23 cellular contexts compared by ENCODE assay signal in genomic region chr10:61257956-61258496, GRCh38.
"Had no signal": no experiment of that assay in that cellular context is flagged by ENCODE, and none has a peak within 500 bp of the region (broad histone marks: within the 10 kb centered on the region; RNA-seq: fewer than 3 reads in every experiment).

No MANE protein-coding gene starts in this region.

- DNase-seq: activated CD4-positive, alpha-beta T cell treated with anti-CD3 and anti-CD28 coated beads, Interleukin-2, amount 10 ng/mL, durations not matched to agents 7 days and 5 days; activated CD4-positive, CD25-positive, alpha-beta regulatory T cell treated with anti-CD3 and anti-CD28 coated beads, Interleukin-2, amount 50 U/mL, for 72 hours; activated CD8-positive, alpha-beta memory T cell treated with anti-CD3 and anti-CD28 coated beads, Interleukin-2, amount 10 ng/mL, durations not matched to agents 7 days and 5 days; activated CD8-positive, alpha-beta T cell treated with anti-CD3 and anti-CD28 coated beads for 36 hours; activated gamma-delta T cell treated with Interleukin-2 at 50 U/mL for 16 hours; adrenal gland; colonic mucosa; endodermal cell; head of caudate nucleus; hypothalamus; ovary; stimulated activated CD4-positive, alpha-beta T cell treated with anti-CD3 and anti-CD28 coated beads, Interleukin-4, amount 100 ng/mL, for 4 hours; stimulated activated naive CD8-positive, alpha-beta T cell treated with anti-CD3 and anti-CD28 coated beads, Interleukin-15, Interleukin-2, amounts not matched to agents 100 U/mL and 50 U/mL, for 24 hours; T-cell; tibial artery; WERI-Rb-1 had no signal

- H3K9me3 ChIP-seq: colonic mucosa, neutrophil, ovary, prostate gland had no signal

- ATAC-seq: activated CD8-positive, alpha-beta memory T cell treated with anti-CD3 and anti-CD28 coated beads, Interleukin-2, amount 10 ng/mL, durations not matched to agents 7 days and 5 days; activated CD8-positive, alpha-beta T cell treated with anti-CD3 and anti-CD28 coated beads for 36 hours; activated naive CD4-positive, alpha-beta T cell treated with anti-CD3 and anti-CD28 coated beads, Interleukin-2, amount 50 U/mL, for 72 hours; stimulated activated naive CD8-positive, alpha-beta T cell treated with anti-CD3 and anti-CD28 coated beads, Interleukin-15, Interleukin-2, amounts not matched to agents 100 U/mL and 50 U/mL, for 24 hours; T-cell had no signal

- H3K36me3 Mint-ChIP-seq: activated CD8-positive, alpha-beta memory T cell treated with anti-CD3 and anti-CD28 coated beads, Interleukin-2, amount 10 ng/mL, durations not matched to agents 7 days and 5 days; T-cell had no signal

- H3K4me1 Mint-ChIP-seq: activated CD4-positive, alpha-beta T cell treated with anti-CD3 and anti-CD28 coated beads, Interleukin-2, amount 10 ng/mL, durations not matched to agents 7 days and 5 days; activated CD8-positive, alpha-beta memory T cell treated with anti-CD3 and anti-CD28 coated beads, Interleukin-2, amount 10 ng/mL, durations not matched to agents 7 days and 5 days; central memory CD8-positive, alpha-beta T cell; endodermal cell; nephron; T-cell had no signal

- H3K4me1 ChIP-seq: adrenal gland, colonic mucosa, gastroesophageal sphincter, prostate gland, tibial artery had no signal

- H3K4me3 Mint-ChIP-seq: activated CD4-positive, alpha-beta T cell treated with anti-CD3 and anti-CD28 coated beads, Interleukin-2, amount 10 ng/mL, durations not matched to agents 7 days and 5 days; activated CD8-positive, alpha-beta memory T cell treated with anti-CD3 and anti-CD28 coated beads, Interleukin-2, amount 10 ng/mL, durations not matched to agents 7 days and 5 days; activated CD8-positive, alpha-beta T cell treated with anti-CD3 and anti-CD28 coated beads for 36 hours; central memory CD8-positive, alpha-beta T cell; endodermal cell; nephron; T-cell had no signal

- H3K4me3 ChIP-seq: adrenal gland, colonic mucosa, gastroesophageal sphincter, ovary, prostate gland, tibial artery had no signal

- H3K27ac Mint-ChIP-seq: activated CD4-positive, alpha-beta T cell treated with anti-CD3 and anti-CD28 coated beads, Interleukin-2, amount 10 ng/mL, durations not matched to agents 7 days and 5 days; activated CD8-positive, alpha-beta memory T cell treated with anti-CD3 and anti-CD28 coated beads, Interleukin-2, amount 10 ng/mL, durations not matched to agents 7 days and 5 days; activated CD8-positive, alpha-beta T cell treated with anti-CD3 and anti-CD28 coated beads for 36 hours; activated naive CD4-positive, alpha-beta T cell treated with anti-CD3 and anti-CD28 coated beads, Interleukin-2, amount 50 U/mL, for 72 hours; endodermal cell; nephron; T-cell had no signal

- H3K36me3 ChIP-seq: adrenal gland, colonic mucosa, gastroesophageal sphincter, neutrophil, ovary, prostate gland, tibial artery, WERI-Rb-1 had no signal

- H3K27me3 ChIP-seq: adrenal gland, colonic mucosa, gastroesophageal sphincter, neutrophil, ovary had no signal

- H3K27ac ChIP-seq: adrenal gland, colonic mucosa, epithelial cell of prostate, gastroesophageal sphincter, neutrophil, ovary, prostate gland, tibial artery, WERI-Rb-1 had no signal
